27 cellular contexts compared by ENCODE assay signal in the genomic region with DNA sequence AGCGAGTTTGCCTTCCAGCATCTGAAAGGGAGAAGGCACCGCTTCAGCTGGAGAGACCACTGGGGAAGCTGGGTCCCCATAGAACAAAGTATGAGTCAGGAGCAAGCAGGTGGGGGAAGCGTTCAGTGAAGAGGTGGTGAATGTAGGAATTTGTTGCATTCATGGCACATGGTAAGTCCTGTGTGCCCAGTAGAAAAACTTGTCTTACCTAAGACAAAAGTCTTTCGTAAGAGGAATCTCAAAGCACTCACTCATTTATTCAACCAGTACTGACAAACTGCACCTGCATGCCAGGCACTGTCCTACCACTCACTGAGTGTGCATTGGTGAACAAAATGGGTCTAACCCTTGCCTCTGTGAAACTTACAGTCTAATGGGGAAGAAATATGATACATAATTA.
"Had no signal": no experiment of that assay in that cellular context is flagged by ENCODE, and none has a peak within 500 bp of the region (broad histone marks: within the 10 kb centered on the region; RNA-seq: fewer than 3 reads in every experiment).

No MANE protein-coding gene starts in this region.

- DNase-seq: activated CD4-positive, alpha-beta T cell treated with anti-CD3 and anti-CD28 coated beads for 4 hours; activated CD4-positive, alpha-beta T cell treated with anti-CD3 and anti-CD28 coated beads, Interleukin-2, amount 50 U/mL, for 48 hours; activated CD8-positive, alpha-beta memory T cell treated with anti-CD3 and anti-CD28 coated beads for 24 hours; activated gamma-delta T cell; dermis blood vessel endothelial cell; effector CD4-positive, alpha-beta T cell; glutamatergic neuron; islet precursor cell; left cardiac atrium; left ventricle myocardium superior; midbrain; naive thymus-derived CD4-positive, alpha-beta T cell; ovary; small intestine; stimulated activated CD4-positive, alpha-beta T cell treated with anti-CD3 and anti-CD28 coated beads, Interleukin-4, amount 100 ng/mL, for 24 hours; T-helper 9 cell; thyroid gland; upper lobe of right lung had no signal

- H3K4me1 Mint-ChIP-seq: stimulated activated effector memory CD8-positive, alpha-beta T cell treated with anti-CD3 and anti-CD28 coated beads, Interleukin-12 subunit alpha, Interleukin-12 subunit beta, amount 100 ng/mL, for 72 hours had no signal

- H3K36me3 Mint-ChIP-seq: activated naive CD4-positive, alpha-beta T cell treated with anti-CD3 and anti-CD28 coated beads, Interleukin-2, amount 50 U/mL, for 72 hours; naive thymus-derived CD4-positive, alpha-beta T cell; stimulated activated effector memory CD8-positive, alpha-beta T cell treated with anti-CD3 and anti-CD28 coated beads, Interleukin-12 subunit alpha, Interleukin-12 subunit beta, amount 100 ng/mL, for 72 hours had no signal

- H3K4me3 Mint-ChIP-seq: naive thymus-derived CD4-positive, alpha-beta T cell; stimulated activated effector memory CD8-positive, alpha-beta T cell treated with anti-CD3 and anti-CD28 coated beads, Interleukin-12 subunit alpha, Interleukin-12 subunit beta, amount 100 ng/mL, for 72 hours; stimulated activated naive CD8-positive, alpha-beta T cell treated with anti-CD3 and anti-CD28 coated beads, Interleukin-15, Interleukin-2, amounts not matched to agents 100 ng/mL and 50 ng/mL, for 24 hours; T-helper 1 cell treated with Interleukin-12 subunit alpha and Interleukin-12 subunit beta and Interleukin-4 antibody, amounts not matched to agents 30 μg/mL and 1 μg/mL, for 36 hours had no signal

- H3K9me3 Mint-ChIP-seq: activated naive CD4-positive, alpha-beta T cell treated with anti-CD3 and anti-CD28 coated beads, Interleukin-2, amount 50 U/mL, for 72 hours; stimulated activated effector memory CD8-positive, alpha-beta T cell treated with anti-CD3 and anti-CD28 coated beads, Interleukin-12 subunit alpha, Interleukin-12 subunit beta, amount 100 ng/mL, for 72 hours; stimulated activated naive CD8-positive, alpha-beta T cell treated with anti-CD3 and anti-CD28 coated beads, Interleukin-15, Interleukin-2, amounts not matched to agents 100 ng/mL and 50 ng/mL, for 24 hours; T-helper 1 cell treated with Interleukin-12 subunit alpha and Interleukin-12 subunit beta and Interleukin-4 antibody, amounts not matched to agents 30 μg/mL and 1 μg/mL, for 36 hours had no signal

- H3K36me3 ChIP-seq: ovary, thyroid gland, upper lobe of right lung had no signal

- H3K4me3 ChIP-seq: hepatocyte, ovary, thyroid gland, upper lobe of right lung had no signal

- H3K9me3 ChIP-seq: ovary, thyroid gland, upper lobe of right lung had no signal

- H3K4me2 ChIP-seq: hepatocyte had no signal

- H3K27me3 Mint-ChIP-seq: progenitor cell of endocrine pancreas had no signal

- H3K27ac Mint-ChIP-seq: activated naive CD4-positive, alpha-beta T cell treated with anti-CD3 and anti-CD28 coated beads, Interleukin-2, amount 50 U/mL, for 72 hours; naive thymus-derived CD4-positive, alpha-beta T cell; stimulated activated effector memory CD8-positive, alpha-beta T cell treated with anti-CD3 and anti-CD28 coated beads, Interleukin-12 subunit alpha, Interleukin-12 subunit beta, amount 100 ng/mL, for 72 hours; stimulated activated naive CD8-positive, alpha-beta T cell treated with anti-CD3 and anti-CD28 coated beads, Interleukin-15, Interleukin-2, amounts not matched to agents 100 ng/mL and 50 ng/mL, for 24 hours; T-helper 1 cell treated with Interleukin-12 subunit alpha and Interleukin-12 subunit beta and Interleukin-4 antibody, amounts not matched to agents 30 μg/mL and 1 μg/mL, for 36 hours had no signal

- H3K27ac ChIP-seq: epithelial cell of prostate, hepatocyte, ovary, thyroid gland, upper lobe of right lung, VCaP had no signal

- H3K27me3 ChIP-seq: hepatocyte, ovary, thyroid gland, upper lobe of right lung had no signal

- ATAC-seq: activated naive CD4-positive, alpha-beta T cell treated with anti-CD3 and anti-CD28 coated beads, Interleukin-2, amount 50 U/mL, for 72 hours; left cardiac atrium; left ventricle myocardium superior; naive thymus-derived CD4-positive, alpha-beta T cell; sciatic nerve; stimulated activated effector memory CD8-positive, alpha-beta T cell treated with anti-CD3 and anti-CD28 coated beads, Interleukin-12 subunit alpha, Interleukin-12 subunit beta, amount 100 ng/mL, for 72 hours; upper lobe of right lung had no signal

- H2AFZ ChIP-seq: hepatocyte had no signal
